25 cellular contexts compared by ENCODE assay signal in the genomic region with DNA sequence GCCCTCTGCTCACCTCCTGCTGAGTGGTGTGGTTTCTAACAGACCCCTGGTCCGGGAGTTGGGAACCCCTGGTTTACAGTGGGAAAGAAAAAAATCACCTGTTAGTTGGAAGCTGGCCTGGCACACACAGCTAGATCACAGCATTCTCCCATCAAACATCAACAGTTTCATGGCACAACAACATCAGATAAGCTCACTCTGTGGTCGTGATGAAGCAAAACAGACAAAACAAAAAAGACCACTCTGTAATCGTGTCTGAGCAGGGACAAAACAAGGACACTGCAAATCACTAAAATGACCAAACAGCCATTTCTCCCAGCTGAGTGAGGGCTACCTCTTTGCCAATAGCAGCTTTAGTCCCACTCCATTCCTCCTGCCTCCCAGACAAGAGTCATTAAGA. TPM values are rescaled to one million over a fixed set of nuclear protein-coding genes. Genes with fewer than 3 reads are reported as not detected.
"Had no signal": no experiment of that assay in that cellular context is flagged by ENCODE, and none has a peak within 500 bp of the region (broad histone marks: within the 10 kb centered on the region; RNA-seq: fewer than 3 reads in every experiment).

No MANE protein-coding gene starts in this region.

- H3K4me3 Mint-ChIP-seq: effector memory CD8-positive, alpha-beta T cell; immature natural killer cell; naive thymus-derived CD8-positive, alpha-beta T cell; nephron progenitor cell; stimulated activated naive CD8-positive, alpha-beta T cell treated with anti-CD3 and anti-CD28 coated beads, Interleukin-15, amount 100 ng/mL, for 72 hours had no signal

- H3K27me3 Mint-ChIP-seq: progenitor cell of endocrine pancreas had no signal

- ATAC-seq: effector memory CD8-positive, alpha-beta T cell; left ventricle myocardium superior; lower lobe of right lung; naive thymus-derived CD8-positive, alpha-beta T cell; sciatic nerve; stimulated activated naive CD8-positive, alpha-beta T cell treated with anti-CD3 and anti-CD28 coated beads, Interleukin-15, amount 100 ng/mL, for 72 hours; upper lobe of right lung had no signal

- H3K4me1 ChIP-seq: colonic mucosa, lower lobe of right lung, parathyroid adenoma, right atrium auricular region, suprapubic skin, transverse colon, upper lobe of right lung, uterus had no signal

- H3K4me1 Mint-ChIP-seq: immature natural killer cell had no signal

- H3K79me2 ChIP-seq: parathyroid adenoma had no signal

- H3K27ac Mint-ChIP-seq: effector memory CD8-positive, alpha-beta T cell; immature natural killer cell; naive thymus-derived CD8-positive, alpha-beta T cell; nephron progenitor cell; stimulated activated naive CD8-positive, alpha-beta T cell treated with anti-CD3 and anti-CD28 coated beads, Interleukin-15, amount 100 ng/mL, for 72 hours had no signal

- H3K36me3 ChIP-seq: colonic mucosa, lower lobe of right lung, right atrium auricular region, suprapubic skin, transverse colon, upper lobe of right lung, uterus had no signal

- H3K9ac ChIP-seq: parathyroid adenoma had no signal

- H3K27ac ChIP-seq: colonic mucosa, lower lobe of right lung, parathyroid adenoma, right atrium auricular region, suprapubic skin, transverse colon, upper lobe of right lung, uterus had no signal

- H3K9me3 Mint-ChIP-seq: effector memory CD8-positive, alpha-beta T cell; naive thymus-derived CD8-positive, alpha-beta T cell; nephron progenitor cell had no signal

- DNase-seq: colonic mucosa; dermis blood vessel endothelial cell; effector memory CD8-positive, alpha-beta T cell; hypothalamus; immature natural killer cell; left ventricle myocardium superior; lower lobe of right lung; naive thymus-derived CD8-positive, alpha-beta T cell; nephron progenitor cell; stimulated activated CD4-positive, alpha-beta T cell treated with anti-CD3 and anti-CD28 coated beads, Interleukin-12 subunit alpha, Interleukin-12 subunit beta, amount 100 ng/mL, for 4 hours; stimulated activated CD4-positive, alpha-beta T cell treated with anti-CD3 and anti-CD28 coated beads, Interleukin-1b, Interleukin-23, amount 100 ng/mL, for 48 hours; stimulated activated CD4-positive, alpha-beta T cell treated with anti-CD3 and anti-CD28 coated beads, Interleukin-4, amount 100 ng/mL, for 1 hour; stimulated activated CD8-positive, alpha-beta memory T cell treated with anti-CD3 and anti-CD28 coated beads, Interleukin-4, amount 100 ng/mL, for 48 hours; stimulated activated naive CD4-positive, alpha-beta T cell; stimulated activated naive CD8-positive, alpha-beta T cell treated with anti-CD3 and anti-CD28 coated beads, Interleukin-15, amount 100 ng/mL, for 72 hours; transverse colon; upper lobe of right lung; uterus had no signal

- H3K4me2 ChIP-seq: smooth muscle cell had no signal

- H2AFZ ChIP-seq: parathyroid adenoma had no signal

- H3K27me3 ChIP-seq: colonic mucosa, right atrium auricular region, uterus had no signal

- H3K9me3 ChIP-seq: colonic mucosa, lower lobe of right lung, right atrium auricular region, suprapubic skin, transverse colon, upper lobe of right lung, uterus had no signal

- H3K4me3 ChIP-seq: colonic mucosa, lower lobe of right lung, right atrium auricular region, smooth muscle cell, suprapubic skin, transverse colon, upper lobe of right lung, uterus had no signal

RNA-seq across cellular contexts. Expression of a gene that starts 43.0 kb away (rescaled TPM):
- total RNA-seq: dermis blood vessel endothelial cell; frontal cortex; naive thymus-derived CD8-positive, alpha-beta T cell; progenitor cell of endocrine pancreas; right atrium auricular region; smooth muscle cell; transverse colon had no signal
- polyA plus RNA-seq: immature natural killer cell, smooth muscle cell had no signal
